22 cellular contexts compared by ENCODE assay signal in genomic region chr2:54631755-54632154, GRCh38.
DNase-seq lines count a peak whose midpoint lies in the region; ATAC-seq and TF ChIP-seq lines count a peak whose summit lies in the region.
"Had no signal": no experiment of that assay in that cellular context is flagged by ENCODE, and none has a peak within 500 bp of the region (broad histone marks: within the 10 kb centered on the region; RNA-seq: fewer than 3 reads in every experiment).

No MANE protein-coding gene starts in this region.

- H3K79me1 ChIP-seq in trophoblast cell (ENCODE audit: low read length), result no peaks in the 10 kb centered on the region

- no peak overlapping the region for H3K23ac ChIP-seq in trophoblast cell (ENCODE audit: low read length)

- H3K9me3 ChIP-seq in right atrium auricular region, result no peaks in the 10 kb centered on the region
- no peaks in the 10 kb centered on the region for H3K9me3 ChIP-seq in osteoblast (ENCODE audit: low read depth, low read length)
- no peaks in the 10 kb centered on the region for H3K9me3 ChIP-seq in uterus
- H3K9me3 ChIP-seq in trophoblast cell (ENCODE audit: insufficient read depth, low read depth, low read length), result no peaks in the 10 kb centered on the region
- H3K9me3 ChIP-seq: breast epithelium, testis had no signal

- peaks cover 0 to 78% of the 10 kb centered on the region in 2 donors for H3K4me1 ChIP-seq in right atrium auricular region
- peaks cover 47% of the 10 kb centered on the region for H3K4me1 ChIP-seq in osteoblast (ENCODE audit: insufficient read depth, low read length)
- H3K4me1 ChIP-seq in uterus, result peaks cover 0 to 10% of the 10 kb centered on the region in 2 donors
- H3K4me1 ChIP-seq in trophoblast cell (ENCODE audit: control insufficient read depth in 1 of 2, insufficient read depth in 2 of 2, low read length in 2 of 2), result peaks cover 3 to 18% of the 10 kb centered on the region in 2 experiments
- H3K4me1 ChIP-seq: breast epithelium had no signal

- WGBS in trophoblast cell (ENCODE audit: extremely low coverage, insufficient coverage, insufficient read length), result no CpG with 5 or more reads among the region's 4 CpGs

- no peak for ATAC-seq in left ventricle myocardium superior
- ATAC-seq: activated CD8-positive, alpha-beta memory T cell treated with anti-CD3 and anti-CD28 coated beads, Interleukin-2, amount 10 ng/mL, durations not matched to agents 7 days and 5 days; left colon; T-cell had no signal

- DNase-seq in right atrium auricular region (ENCODE audit: low spot score) (no peak), left ventricle myocardium superior (no peak), epithelial cell of prostate (ENCODE audit: low read depth, low spot score) (no peak), osteoblast (ENCODE audit: insufficient read length, low spot score, missing footprints) (no peak), uterus (no peak), SHP77 (lab: John Stamatoyannopoulos, UW) (no peak), NCI-H748 treated with DMSO at 0.1 percent for 48 hours (lab: John Stamatoyannopoulos, UW) (no peak), trophoblast cell (no peak)
- DNase-seq: ACHN; activated CD4-positive, alpha-beta T cell treated with anti-CD3 and anti-CD28 coated beads for 48 hours; activated CD8-positive, alpha-beta memory T cell treated with anti-CD3 and anti-CD28 coated beads, Interleukin-2, amount 10 ng/mL, durations not matched to agents 7 days and 5 days; CD4-positive, CD25-positive, alpha-beta regulatory T cell; GF-D8; IMR-90; left colon; NCI-H146; NCI-H2171 treated with DMSO at 0.1 percent for 48 hours; NCI-H526; SIG-M5; T-cell had no signal

- peaks cover 64% of the 10 kb centered on the region for H3K36me3 ChIP-seq in right atrium auricular region
- peaks cover 66% of the 10 kb centered on the region for H3K36me3 ChIP-seq in osteoblast (ENCODE audit: insufficient read depth, low read length)
- H3K36me3 ChIP-seq in uterus, result no peaks in the 10 kb centered on the region
- H3K36me3 ChIP-seq in trophoblast cell (ENCODE audit: control insufficient read depth in 1 of 2, insufficient read depth in 2 of 2, low read length in 2 of 2), result peaks cover 46 to 63% of the 10 kb centered on the region in 2 experiments

- no peak overlapping the region for H3K4me3 ChIP-seq in right atrium auricular region
- H3K4me3 ChIP-seq in osteoblast (ENCODE audit: insufficient read depth, low read length), result no peak overlapping the region
- H3K4me3 ChIP-seq in uterus, result no peak overlapping the region
- no peak overlapping the region for H3K4me3 ChIP-seq in trophoblast cell (ENCODE audit: low read depth, low read length)
- H3K4me3 ChIP-seq: breast epithelium, testis had no signal

- no peaks in the 10 kb centered on the region for H4K20me1 ChIP-seq in osteoblast (ENCODE audit: insufficient read depth, low read length)

- TF ChIP-seq POLR2A in uterus (IDR thresholded peaks at IDR 0.05), result no peak

- H3K27ac ChIP-seq in right atrium auricular region, result peak overlapping the region; percentile 26 to 83
- H3K27ac ChIP-seq in epithelial cell of prostate, result peak overlapping the region; percentile 1
- H3K27ac ChIP-seq in osteoblast (ENCODE audit: low read depth, low read length), result peak overlapping the region; percentile 96
- H3K27ac ChIP-seq in uterus, result peak overlapping the region; percentile 41 to 88
- H3K27ac ChIP-seq in trophoblast cell (ENCODE audit: low read depth, low read length), result no peak overlapping the region

- H2AFZ ChIP-seq in osteoblast (ENCODE audit: low read length) (no peak overlapping the region), trophoblast cell (ENCODE audit: insufficient read depth, low read length, poor library complexity) (no peak overlapping the region)

- H3K18ac ChIP-seq in trophoblast cell (ENCODE audit: low read length), result no peak overlapping the region

- H3K4ac ChIP-seq in trophoblast cell (ENCODE audit: low read depth, low read length), result no peak overlapping the region

- intact Hi-C loops in left ventricle myocardium superior (cut with micrococcal nuclease) (no loop called here), uterus (cut with DNase I; ENCODE audit: low total_unique reads) (no loop called here)

- TF ChIP-seq CTCF in right atrium auricular region (IDR thresholded peaks at IDR 0.05) (no peak), osteoblast (IDR thresholded peaks at IDR 0.05; ENCODE audit: extremely low read depth, low read depth, low read length) (no peak), uterus (IDR thresholded peaks at IDR 0.05) (no peak)

- no peak overlapping the region for H2BK12ac ChIP-seq in trophoblast cell (ENCODE audit: low read length)

- no peak overlapping the region for H4K12ac ChIP-seq in trophoblast cell (ENCODE audit: low read depth, low read length)

- H3K4me2 ChIP-seq in osteoblast (ENCODE audit: insufficient read depth, low read length) (no peak overlapping the region), trophoblast cell (ENCODE audit: low read length) (no peak overlapping the region)

- no peak overlapping the region for H4K8ac ChIP-seq in trophoblast cell (ENCODE audit: low read depth, low read length)

- H3K79me2 ChIP-seq in osteoblast (ENCODE audit: insufficient read depth, low read length) (peaks cover 54% of the 10 kb centered on the region), trophoblast cell (ENCODE audit: control insufficient read depth, insufficient read depth, low read length, poor library complexity) (no peaks in the 10 kb centered on the region)

- H2BK5ac ChIP-seq in trophoblast cell (ENCODE audit: low read depth, low read length, poor library complexity), result no peak overlapping the region

- H2BK120ac ChIP-seq in trophoblast cell (ENCODE audit: insufficient read depth, low read length, poor library complexity), result no peak overlapping the region

- no peak overlapping the region for H3K14ac ChIP-seq in trophoblast cell (ENCODE audit: low read length)

- H4K91ac ChIP-seq in trophoblast cell (ENCODE audit: low read depth, low read length), result no peak overlapping the region

- no peak overlapping the region for H2AK5ac ChIP-seq in trophoblast cell (ENCODE audit: low read length)

- no peak overlapping the region for H3K9ac ChIP-seq in trophoblast cell (ENCODE audit: low read length)

- H3K27me3 ChIP-seq in right atrium auricular region (no peaks in the 10 kb centered on the region), osteoblast (ENCODE audit: insufficient read depth, low read length) (no peaks in the 10 kb centered on the region), uterus (no peaks in the 10 kb centered on the region), trophoblast cell (ENCODE audit: insufficient read depth, low read length) (no peaks in the 10 kb centered on the region)
- H3K27me3 ChIP-seq: breast epithelium, testis had no signal
